Comparison of ENCODE assay signal across 16 cellular contexts in genomic region chr2:72964146-72964525, GRCh38. TPM values are rescaled to one million over a fixed set of nuclear protein-coding genes. Genes with fewer than 3 reads are reported as not detected.
DNase-seq lines count a peak whose midpoint lies in the region; FAIRE-seq and TF ChIP-seq lines count a peak whose summit lies in the region.
"Had no signal": no experiment of that assay in that cellular context is flagged by ENCODE, and none has a peak within 500 bp of the region (broad histone marks: within the 10 kb centered on the region; RNA-seq: fewer than 3 reads in every experiment).

No MANE protein-coding gene starts in this region.

- H3K23ac ChIP-seq in H9 (ENCODE audit: insufficient read length, low read depth, low read length) (no peak overlapping the region), H1 (ENCODE audit: insufficient read length) (no peak overlapping the region), neuronal stem cell (ENCODE audit: low read depth, low read length, poor library complexity) (no peak overlapping the region)

- no peak overlapping the region for H3K18ac ChIP-seq in H9 (ENCODE audit: insufficient read length, low read depth, low read length)
- peak overlapping the region; percentile 90; the same call in 1 of the 2 replicates for H3K18ac ChIP-seq in H1 (ENCODE audit: extremely low read depth, low read length)
- H3K18ac ChIP-seq in neuronal stem cell (ENCODE audit: low read length) = peak overlapping the region; percentile 50

- H3T11ph ChIP-seq in H9 (ENCODE audit: low read length) = no peak overlapping the region

- CTCF ChIA-PET in H1 (lab: Charles Lee; ENCODE audit: partially characterized antibody) = interaction anchor here (0.9 to 11.9 kb wide), 20 partner anchors 9 to 196 kb away, joined by 3 to 166 read pairs (median 7); partner anchors contain the start of genes EMX1 and SPR

- peaks cover 78% of the 10 kb centered on the region for H3K4me1 ChIP-seq in BLaER1
- H3K4me1 ChIP-seq in H9 (ENCODE audit: insufficient read depth, low read length) = peaks cover 14% of the 10 kb centered on the region; the same call in 1 of the 2 replicates
- H3K4me1 ChIP-seq in H1 (replicated peaks in 1 of 4; ENCODE audit: control insufficient read depth in 3 of 4, insufficient read depth in 4 of 4, low read length in 3 of 4) = peaks cover 12 to 26% (median 22%) of the 10 kb centered on the region in 4 experiments
- peaks cover 0 to 36% of the 10 kb centered on the region in 2 donors for H3K4me1 ChIP-seq in neuronal stem cell (ENCODE audit: control insufficient read depth in 2 of 2, insufficient read depth in 1 of 2, low read depth in 1 of 2, low read length in 2 of 2)
- no peaks in the 10 kb centered on the region for H3K4me1 ChIP-seq in stomach
- no peaks in the 10 kb centered on the region for H3K4me1 ChIP-seq in small intestine (ENCODE audit: control insufficient read depth in 2 of 2, insufficient read depth in 1 of 2, low read depth in 1 of 2, low read length in 1 of 2)

- no peaks in the 10 kb centered on the region for H3K23me2 ChIP-seq in H9 (ENCODE audit: insufficient read length, low read depth, low read length, poor library complexity, severe bottlenecking)
- no peaks in the 10 kb centered on the region for H3K23me2 ChIP-seq in H1 (ENCODE audit: low read depth, low read length)

- H3K9ac ChIP-seq in BLaER1 = no peak overlapping the region
- no peak overlapping the region for H3K9ac ChIP-seq in H9 (ENCODE audit: extremely low read depth, insufficient read length, low read length)
- no peak overlapping the region for H3K9ac ChIP-seq in H1 (replicated peaks in 1 of 4; ENCODE audit: extremely low read depth in 1 of 4, low read depth in 3 of 4, low read length in 3 of 4)
- no peak overlapping the region for H3K9ac ChIP-seq in neuronal stem cell (ENCODE audit: low read depth, low read length, poor library complexity)

- TF ChIP-seq EP300 in H1 (IDR thresholded peaks at IDR 0.05; ENCODE audit: borderline replicate concordance in 1 of 2, low read depth in 2 of 2, low read length in 2 of 2) = no peak
- no peak for TF ChIP-seq EP300 in stomach (IDR thresholded peaks at IDR 0.05)

- no peak for TF ChIP-seq CTCF in H9 (conservative IDR thresholded peaks at IDR 0.05)
- no peak for TF ChIP-seq CTCF in H1 (IDR thresholded peaks at IDR 0.05; ENCODE audit: control extremely low read depth in 1 of 3, insufficient read depth in 1 of 3, low read depth in 1 of 3, low read length in 3 of 3)
- no peak for TF ChIP-seq CTCF in stomach (IDR thresholded peaks at IDR 0.05)

- H3K27me3 ChIP-seq in BLaER1 (no peaks in the 10 kb centered on the region), H9 (ENCODE audit: insufficient read depth, low read length) (no peaks in the 10 kb centered on the region; the same call in 1 of the 2 replicates), H1 (replicated peaks in 1 of 4; ENCODE audit: control insufficient read depth in 3 of 4, extremely low read depth in 1 of 4, insufficient read depth in 3 of 4, low read length in 3 of 4) (peaks cover 0 to 5% (median 0%) of the 10 kb centered on the region in 4 experiments; a peak in 1 of 7 replicates), neuronal stem cell (ENCODE audit: control insufficient read depth in 3 of 3, insufficient read depth in 3 of 3, low read depth in 1 of 3, low read length in 3 of 3) (peaks cover 0 to 3% (median 3%) of the 10 kb centered on the region in 3 experiments), stomach (no peaks in the 10 kb centered on the region), small intestine (ENCODE audit: control insufficient read depth in 2 of 2, insufficient read depth in 2 of 2, low read length in 2 of 2) (no peaks in the 10 kb centered on the region)

- peaks cover 10% of the 10 kb centered on the region; the same call in 1 of the 2 replicates for H4K20me1 ChIP-seq in BLaER1
- H4K20me1 ChIP-seq in H9 (ENCODE audit: control insufficient read depth, insufficient read depth, insufficient read length) = no peaks in the 10 kb centered on the region
- H4K20me1 ChIP-seq in H1 (replicated peaks in 1 of 2; ENCODE audit: control insufficient read depth in 1 of 2, insufficient read depth in 2 of 2, low read length in 2 of 2) = no peaks in the 10 kb centered on the region

- no peak overlapping the region for H2BK120ac ChIP-seq in H9 (ENCODE audit: low read depth, low read length, poor library complexity, severe bottlenecking)
- peak overlapping the region; percentile 73 for H2BK120ac ChIP-seq in H1 (replicated peaks; ENCODE audit: low read depth, low read length)
- no peak overlapping the region for H2BK120ac ChIP-seq in neuronal stem cell (ENCODE audit: low read depth, low read length)

- DNase-seq in H9 (no peak), H1 (ENCODE audit: low read depth in 1 of 2, low spot score in 2 of 2) (no peak), neuronal stem cell (ENCODE audit: low spot score) (no peak), iPS-NIHi11 (ENCODE audit: low spot score) (no peak), stomach (no peak), small intestine (no peak)
- DNase-seq: ACHN; CD4-positive, alpha-beta memory T cell; DMS79; GOT3 had no signal

- H3K4me2 ChIP-seq in BLaER1 (peak overlapping the region; percentile 81; the same call in 1 of the 2 replicates), H9 (ENCODE audit: insufficient read depth, insufficient read length, low read length) (no peak overlapping the region), H1 (ENCODE audit: insufficient read depth in 1 of 2, low read depth in 2 of 2, low read length in 2 of 2) (0 out of 4 replicates have a peak overlapping the region, but pooled peaks of 1 of the 2 experiments have one; percentile 20), neuronal stem cell (ENCODE audit: insufficient read depth, low read length, poor library complexity, severe bottlenecking) (no peak overlapping the region)

- no peak overlapping the region; a peak in 2 of 7 replicates for H3K27ac Mint-ChIP-seq in H9

- no peaks in the 10 kb centered on the region for H3K36me3 ChIP-seq in BLaER1
- no peaks in the 10 kb centered on the region for H3K36me3 ChIP-seq in H1 (ENCODE audit: control insufficient read depth in 2 of 4, insufficient read depth in 4 of 4, low read length in 3 of 4)
- H3K36me3 ChIP-seq in neuronal stem cell (replicated peaks in 1 of 2; ENCODE audit: control insufficient read depth in 2 of 2, insufficient read depth in 2 of 2, low read length in 2 of 2) = no peaks in the 10 kb centered on the region
- H3K36me3 ChIP-seq in stomach = peaks cover 0 to 25% (median 15%) of the 10 kb centered on the region in 4 donors
- no peaks in the 10 kb centered on the region for H3K36me3 ChIP-seq in small intestine (ENCODE audit: control insufficient read depth in 2 of 2, insufficient read depth in 2 of 2, low read length in 2 of 2)

- no peak overlapping the region for H4K5ac ChIP-seq in H9 (ENCODE audit: insufficient read length, low read depth, low read length)
- H4K5ac ChIP-seq in H1 (ENCODE audit: insufficient read length, low read depth, low read length) = no peak overlapping the region

- H2BK20ac ChIP-seq in H9 (ENCODE audit: low read depth, low read length, poor library complexity, severe bottlenecking) (no peak overlapping the region), H1 (ENCODE audit: low read length) (peak overlapping the region; percentile 40; the same call in 1 of the 2 replicates)

- intact Hi-C loops in stomach (cut with DNase I; ENCODE audit: low total_unique reads) = no loop called here

- POLR2A ChIA-PET in H1 (lab: Charles Lee; ENCODE audit: partially characterized antibody) = interaction anchor here (0.8 to 3.5 kb wide), 6 partner anchors 11 to 70 kb away, joined by 3 to 29 read pairs (median 8); partner anchors contain the start of gene EMX1

- no CpG with 5 or more reads among the region's 6 CpGs for WGBS in H9 (ENCODE audit: extremely low coverage, insufficient read length, low lambda C conversion rate)
- WGBS in H1 (ENCODE audit: extremely low coverage in 1 of 2, insufficient coverage in 1 of 2, insufficient read length in 1 of 2, insufficient replicate concordance in 2 of 2, low coverage in 1 of 2, low lambda C conversion rate in 2 of 2, missing lambda C conversion rate in 1 of 2), 2 experiments = 90% methylated on average over 6 of the region's 6 CpGs; no CpG with 5 or more reads in 1 of the 2 experiments
- no CpG with 5 or more reads among the region's 6 CpGs for WGBS in neuronal stem cell (ENCODE audit: extremely low coverage in 2 of 2, insufficient read length in 2 of 2, insufficient replicate concordance in 1 of 2), 2 donors
- WGBS in stomach, 5 donors = 90 to 94% (median 92%) methylated on average over 6 of the region's 6 CpGs
- WGBS in small intestine, 3 donors = 92 to 98% (median 96%) methylated on average over 6 of the region's 6 CpGs

- FAIRE-seq in H1 (lab: Jason Lieb, UNC) (no peak), small intestine (lab: Jason Lieb, UNC) (no peak)
- FAIRE-seq: GM12878, HepG2, HTR-8/SVneo had no signal

- H3K27me3 Mint-ChIP-seq in H9 (ENCODE audit: low read depth) = peaks cover 12% of the 10 kb centered on the region
- H3K27me3 Mint-ChIP-seq: CD4-positive, alpha-beta memory T cell had no signal

- H2BK5ac ChIP-seq in H9 (ENCODE audit: insufficient read length, low read length) (no peak overlapping the region), H1 (ENCODE audit: low read depth, low read length) (peak overlapping the region; percentile 79; the same call in 1 of the 2 replicates), neuronal stem cell (ENCODE audit: low read length) (no peak overlapping the region)

- no peaks in the 10 kb centered on the region for H3K79me1 ChIP-seq in H9 (ENCODE audit: insufficient read depth, low read depth, low read length, poor library complexity, severe bottlenecking)
- H3K79me1 ChIP-seq in H1 (ENCODE audit: low read depth, low read length) = no peaks in the 10 kb centered on the region
- no peaks in the 10 kb centered on the region for H3K79me1 ChIP-seq in neuronal stem cell (ENCODE audit: low read depth, low read length)

- TF ChIP-seq RAD21 in H1 (IDR thresholded peaks at IDR 0.05 in 1 of 2, conservative IDR thresholded peaks at IDR 0.05 in 1 of 2; ENCODE audit: low read depth in 2 of 2, low read length in 2 of 2) = no peak

- H2BK12ac ChIP-seq in H9 (ENCODE audit: insufficient read length, low read depth, low read length) (no peak overlapping the region), H1 (ENCODE audit: low read depth, low read length) (peak overlapping the region; percentile 97; the same call in 1 of the 2 replicates), neuronal stem cell (ENCODE audit: low read length) (peak overlapping the region; percentile 51)

- H3K4me1 Mint-ChIP-seq in H9 = peaks cover 49 to 51% of the 10 kb centered on the region in 2 experiments
- H3K4me1 Mint-ChIP-seq: CD4-positive, alpha-beta memory T cell had no signal

- H3K56ac ChIP-seq in H9 (ENCODE audit: insufficient read length, low read depth, low read length) (no peak overlapping the region), H1 (replicated peaks; ENCODE audit: insufficient read length, low read depth, low read length) (no peak overlapping the region)

- no peak overlapping the region for H2AFZ ChIP-seq in H9 (ENCODE audit: low read length)
- no peak overlapping the region for H2AFZ ChIP-seq in H1 (ENCODE audit: low read length)
- no peak overlapping the region for H2AFZ ChIP-seq in neuronal stem cell (ENCODE audit: low read length)

- H3K79me2 ChIP-seq in H9 (ENCODE audit: insufficient read depth, low read length) = no peaks in the 10 kb centered on the region
- no peaks in the 10 kb centered on the region for H3K79me2 ChIP-seq in H1 (ENCODE audit: control insufficient read depth in 1 of 2, insufficient read depth in 2 of 2, low read length in 2 of 2)

- no peaks in the 10 kb centered on the region for H3K9me3 Mint-ChIP-seq in H9
- H3K9me3 Mint-ChIP-seq: CD4-positive, alpha-beta memory T cell had no signal

- H3K4ac ChIP-seq in H9 (ENCODE audit: low read depth, low read length) (no peak overlapping the region), H1 (replicated peaks; ENCODE audit: insufficient read length, low read depth, low read length) (peak overlapping the region; percentile 41), neuronal stem cell (ENCODE audit: low read length) (no peak overlapping the region)

- H2BK15ac ChIP-seq in H9 (ENCODE audit: low read depth, low read length) (no peak overlapping the region), H1 (ENCODE audit: low read length) (peak overlapping the region; percentile 88; the same call in 1 of the 2 replicates), neuronal stem cell (ENCODE audit: low read length) (no peak overlapping the region)

- H4K8ac ChIP-seq in H9 (replicated peaks; ENCODE audit: insufficient read length, low read depth, low read length) (no peak overlapping the region), H1 (ENCODE audit: extremely low read depth, insufficient read depth, low read length) (no peak overlapping the region; the same call in 1 of the 2 replicates), neuronal stem cell (ENCODE audit: low read depth, low read length) (no peak overlapping the region)

- H3K4me3 ChIP-seq in BLaER1 (no peak overlapping the region), H1 (ENCODE audit: extremely low read depth in 1 of 4, insufficient read depth in 2 of 4, low read depth in 3 of 4, low read length in 4 of 4) (no peak overlapping the region), neuronal stem cell (ENCODE audit: low read length in 2 of 2) (no peak overlapping the region), stomach (no peak overlapping the region), small intestine (ENCODE audit: low read depth in 1 of 2, low read length in 2 of 2) (no peak overlapping the region)
- H3K4me3 ChIP-seq: GM12878 had no signal

- H3K27ac ChIP-seq in BLaER1 = no peak overlapping the region
- no peak overlapping the region for H3K27ac ChIP-seq in H9 (ENCODE audit: insufficient read length, low read depth, low read length)
- H3K27ac ChIP-seq in H1 (ENCODE audit: low read depth, low read length) = no peak overlapping the region
- no peak overlapping the region for H3K27ac ChIP-seq in neuronal stem cell (replicated peaks; ENCODE audit: low read length)
- no peak overlapping the region for H3K27ac ChIP-seq in stomach
- no peak overlapping the region for H3K27ac ChIP-seq in small intestine (ENCODE audit: low read depth in 1 of 2, low read length in 1 of 2)
- H3K27ac ChIP-seq: C4-2B had no signal

- H3K14ac ChIP-seq in H9 (ENCODE audit: insufficient read depth, low read length) (peak overlapping the region; percentile 19; the same call in 1 of the 2 replicates), H1 (ENCODE audit: insufficient read length) (no peak overlapping the region), neuronal stem cell (ENCODE audit: low read length) (no peak overlapping the region)

- H3K4me3 Mint-ChIP-seq in H9 = no peak overlapping the region
- H3K4me3 Mint-ChIP-seq: CD4-positive, alpha-beta memory T cell had no signal

- H4K91ac ChIP-seq in H9 (ENCODE audit: insufficient read length, low read depth, low read length) = no peak overlapping the region
- H4K91ac ChIP-seq in H1 (replicated peaks; ENCODE audit: insufficient read length, low read length) = peak overlapping the region; percentile 93
- H4K91ac ChIP-seq in neuronal stem cell (ENCODE audit: low read depth, low read length, poor library complexity) = no peak overlapping the region

- no peaks in the 10 kb centered on the region for H3K9me3 ChIP-seq in BLaER1
- no peaks in the 10 kb centered on the region for H3K9me3 ChIP-seq in H9 (ENCODE audit: control insufficient read depth, low read depth, low read length)
- H3K9me3 ChIP-seq in H1 (ENCODE audit: insufficient read depth in 2 of 2, low read depth in 1 of 2, low read length in 1 of 2) = no peaks in the 10 kb centered on the region
- H3K9me3 ChIP-seq in neuronal stem cell (replicated peaks in 1 of 2; ENCODE audit: control insufficient read depth in 2 of 2, insufficient read depth in 1 of 2, low read depth in 1 of 2, low read length in 2 of 2) = no peaks in the 10 kb centered on the region
- H3K9me3 ChIP-seq in stomach = no peaks in the 10 kb centered on the region
- no peaks in the 10 kb centered on the region for H3K9me3 ChIP-seq in small intestine (ENCODE audit: control insufficient read depth, low read depth)

- peaks cover 9 to 16% (median 12%) of the 10 kb centered on the region in 3 experiments; a peak in 4 of 7 replicates for H3K36me3 Mint-ChIP-seq in H9 (ENCODE audit: insufficient read depth in 1 of 3, low read depth in 3 of 3)
- H3K36me3 Mint-ChIP-seq: CD4-positive, alpha-beta memory T cell had no signal

- H2AK5ac ChIP-seq in H9 (ENCODE audit: insufficient read length, low read length) (no peak overlapping the region), H1 (ENCODE audit: low read depth, low read length) (peak overlapping the region; percentile 83; the same call in 1 of the 2 replicates), neuronal stem cell (ENCODE audit: low read depth, low read length) (peak overlapping the region; percentile 95)

- TF ChIP-seq POLR2A in H1 (IDR thresholded peaks at IDR 0.05; ENCODE audit: control extremely low read depth in 1 of 2, low read depth in 2 of 2, low read length in 2 of 2) = no peak
- TF ChIP-seq POLR2A in stomach (IDR thresholded peaks at IDR 0.05) = no peak

RNA-seq across cellular contexts. Expression of gene EMX1, which starts 46.8 kb away (rescaled TPM):
- 0.64 and 0.72 TPM in 2 replicates for total RNA-seq in H9 (2021)
- total RNA-seq in H1 (2021; fragmentation: NEBNext Ultra II Directional; extraction: Animal tissue kit (Norgen Biotek cat#: 25700)) = 4.8 and 4.9 TPM in 2 replicates
- 2.4 and 3.3 TPM in 2 replicates for polyA plus RNA-seq in H1 (2011; rRNA removed)
- polyA plus RNA-seq in H1 (2011; cell fraction: cytosol; rRNA removed) = 2.8 TPM
- 3.5 TPM for polyA plus RNA-seq in H1 (2011; cell fraction: nucleus; rRNA removed)
- 2.2 to 3.8 TPM (median 3.0 TPM) in 4 replicates for polyA plus RNA-seq in H1 (2012, experiment 1 of 2)
- polyA plus RNA-seq in H1 (2012, experiment 2 of 2) = 1.8 TPM
- polyA plus RNA-seq in H1 (2013, experiment 1 of 2) = 3.2 TPM
- 3.2 TPM for polyA plus RNA-seq in H1 (2013, experiment 2 of 2)
- 1.1 and 2.1 TPM in 2 replicates for polyA minus RNA-seq in H1 (2011; rRNA and poly(A)+ RNA removed)
- 3.4 TPM for polyA minus RNA-seq in H1 (2011; cell fraction: cytosol; rRNA and poly(A)+ RNA removed)
- polyA minus RNA-seq in H1 (2011; cell fraction: nucleus; rRNA and poly(A)+ RNA removed) = 3.5 TPM
- polyA plus RNA-seq in neuronal stem cell (2013, experiment 1 of 2) = 29.5 TPM
- 28.8 TPM for polyA plus RNA-seq in neuronal stem cell (2013, experiment 2 of 2)
- 10 to 100 TPM in 1 of 5 donors, not detected in 4; 32.1 TPM for total RNA-seq in stomach
- polyA plus RNA-seq in stomach = under 1 TPM in 2 of 3 donors, not detected in 1; 0.18 to 0.62 TPM
- polyA plus RNA-seq in small intestine = 1 to 10 TPM in 2 of 3 donors, under 1 TPM in 1; 0.46 to 4.9 (median 1.6) TPM
- total RNA-seq: CD4-positive, alpha-beta memory T cell; G401 had no signal
- polyA plus RNA-seq: CD4-positive, alpha-beta memory T cell had no signal
